10 cellular contexts compared by ENCODE assay signal in genomic region chr10:33841678-33842077, GRCh38.
"Had no signal": no experiment of that assay in that cellular context is flagged by ENCODE, and none has a peak within 500 bp of the region (broad histone marks: within the 10 kb centered on the region; RNA-seq: fewer than 3 reads in every experiment).

No MANE protein-coding gene starts in this region.

- H3K4me3 Mint-ChIP-seq: GM23338, H9, HFFc6 had no signal

- FAIRE-seq: H1, H54 had no signal

- H3K36me3 ChIP-seq: HAP-1 had no signal

- DNase-seq: GM23248, GOT3, H7, H9, HCEC 1CT, HFFc6 had no signal

- H3K4me3 ChIP-seq: GM23248, GM23338, HAP-1 had no signal

- H3K4me1 Mint-ChIP-seq: GM23338 had no signal

- H3K27ac ChIP-seq: GM23248 had no signal

- H3K27ac Mint-ChIP-seq: GM23338, H9, HFFc6 had no signal
